Comparison of ENCODE assay signal across 9 cellular contexts in the genomic region with DNA sequence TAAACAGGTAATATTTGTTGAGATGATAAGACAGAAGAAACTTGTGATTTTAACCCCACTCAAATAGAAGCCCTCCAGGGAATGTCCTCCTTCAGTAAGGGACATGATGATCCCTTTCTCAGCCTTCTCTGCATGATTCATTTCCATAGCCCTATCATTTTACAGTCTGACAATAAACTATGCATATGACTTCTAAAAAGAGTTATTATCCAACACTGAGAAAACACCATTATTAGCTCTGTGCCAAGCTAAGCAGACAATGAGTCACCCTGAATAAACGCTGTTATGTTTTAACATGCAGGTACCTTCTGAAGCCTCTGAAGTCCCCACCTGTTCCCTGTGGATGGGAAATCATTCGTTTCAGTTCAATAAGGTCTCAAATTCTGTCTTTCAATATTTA. TPM values are rescaled to one million over a fixed set of nuclear protein-coding genes. Genes with fewer than 3 reads are reported as not detected.
A peak's percentile ranks its signal among the peaks of the same experiment; 100 is the strongest.
DNase-seq lines count a peak whose midpoint lies in the region; ATAC-seq and TF ChIP-seq lines count a peak whose summit lies in the region.
"Had no signal": no experiment of that assay in that cellular context is flagged by ENCODE, and none has a peak within 500 bp of the region (broad histone marks: within the 10 kb centered on the region; RNA-seq: fewer than 3 reads in every experiment).

No MANE protein-coding gene starts in this region.

- TF ChIP-seq POLR2A in transverse colon (IDR thresholded peaks at IDR 0.05) = no peak

- 40 to 53% methylated on average over 2 of the region's 2 CpGs for WGBS in transverse colon (ENCODE audit: low coverage in 1 of 2), 2 donors

- DNase-seq in DMS53 (lab: John Stamatoyannopoulos, UW) = peak; percentile 94
- peak; percentile 61 for DNase-seq in NCI-H2029 treated with DMSO at 0.1 percent for 48 hours (lab: John Stamatoyannopoulos, UW)
- peak; percentile 57 to 88 for DNase-seq in cardiac fibroblast (ENCODE audit: low read depth in 2 of 2)
- DNase-seq in non-pigmented ciliary epithelial cell (ENCODE audit: low read depth) = peak; percentile 46
- DNase-seq in transverse colon = no peak
- DNase-seq: activated B cell treated with CpG ODN at 0.5 μM for 24 hours had no signal

- no peak overlapping the region for H3K27ac ChIP-seq in transverse colon

- H3K4me3 ChIP-seq in cardiac fibroblast (replicated peaks in 1 of 2; ENCODE audit: low read depth in 2 of 2, low read length in 2 of 2) (peak overlapping the region in 1 of 2 donors; percentile 19), transverse colon (no peak overlapping the region)

- no peak for ATAC-seq in HG03097 (IDR thresholded peaks at IDR 0.05; ENCODE audit: low FRiP score, unreplicated experiment)
- ATAC-seq in HG02623 (IDR thresholded peaks at IDR 0.05; ENCODE audit: unreplicated experiment) = no peak
- ATAC-seq in HG02759 (IDR thresholded peaks at IDR 0.05; ENCODE audit: unreplicated experiment) = no peak

- TF ChIP-seq CTCF in cardiac fibroblast (IDR thresholded peaks at IDR 0.05; ENCODE audit: low read depth, low read length) (no peak), transverse colon (IDR thresholded peaks at IDR 0.05) (no peak)

- intact Hi-C loops in transverse colon (cut with DNase I; ENCODE audit: low total_unique reads) = no loop called here

- no peak for TF ChIP-seq EP300 in transverse colon (IDR thresholded peaks at IDR 0.05; ENCODE audit: low read depth)

- H3K36me3 ChIP-seq in transverse colon = no peaks in the 10 kb centered on the region

- H3K9me3 ChIP-seq in transverse colon = no peaks in the 10 kb centered on the region

- peaks cover 0 to 16% (median 5%) of the 10 kb centered on the region in 4 donors for H3K4me1 ChIP-seq in transverse colon

- no peaks in the 10 kb centered on the region for H3K27me3 ChIP-seq in transverse colon

- in situ Hi-C loops in transverse colon (cut with MboI; ENCODE audit: low pct_ligation_motif_present in 1 of 4, low pct_unique_long_range_greater_than_20kb in 1 of 4, low sequenced_read_pairs in 3 of 4) = no loop called here

RNA-seq across cellular contexts. Expression of a gene that starts 54.7 kb away (rescaled TPM):
- 1 to 10 TPM; 2.2 to 7.8 (median 3.9) TPM for total RNA-seq in transverse colon
